8 cellular contexts compared by ENCODE assay signal in the genomic region with DNA sequence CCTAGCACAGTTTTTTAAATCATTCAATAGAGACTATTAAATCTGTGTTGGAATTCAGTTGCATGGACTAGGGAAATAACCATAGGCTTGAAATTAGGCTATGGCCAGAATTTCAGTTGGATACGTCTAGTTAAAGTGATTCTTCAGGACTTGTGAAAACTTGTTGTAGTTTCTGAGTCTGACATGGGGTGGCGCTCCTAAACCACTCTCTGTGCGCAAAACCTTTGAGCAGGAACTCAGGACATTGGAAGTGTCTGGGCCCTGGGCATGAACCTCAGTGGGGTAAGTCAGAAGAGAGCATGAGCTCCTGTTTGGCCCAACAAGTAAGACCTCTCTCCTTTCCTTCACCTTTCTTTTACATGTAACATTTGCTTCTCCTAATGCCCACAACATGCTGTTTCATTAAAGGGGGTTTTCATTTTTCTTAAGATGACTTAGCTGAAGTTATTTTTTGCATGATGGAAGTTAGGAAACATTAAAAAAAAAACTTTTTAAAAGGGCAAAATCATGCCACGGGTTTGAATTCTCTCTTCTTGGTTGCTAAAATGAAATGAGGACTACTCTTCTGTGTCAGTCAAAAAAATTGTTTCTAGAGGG. TPM values are rescaled to one million over a fixed set of nuclear protein-coding genes. Genes with fewer than 3 reads are reported as not detected.
A peak's percentile ranks its signal among the peaks of the same experiment; 100 is the strongest.
DNase-seq lines count a peak whose midpoint lies in the region; ATAC-seq and TF ChIP-seq lines count a peak whose summit lies in the region.

No MANE protein-coding gene starts in this region.

- H3K36me3 Mint-ChIP-seq in activated naive CD4-positive, alpha-beta T cell treated with anti-CD3 and anti-CD28 coated beads, Interleukin-2, amount 10 ng/mL, durations not matched to agents 7 days and 5 days, result no peaks in the 10 kb centered on the region

- H3K4me1 ChIP-seq in fibroblast of lung (ENCODE audit: control insufficient read depth, extremely low read depth, insufficient read depth, low read length) (no peaks in the 10 kb centered on the region), neuronal stem cell (ENCODE audit: control insufficient read depth in 2 of 2, insufficient read depth in 1 of 2, low read depth in 1 of 2, low read length in 2 of 2) (no peaks in the 10 kb centered on the region)

- no peaks in the 10 kb centered on the region for H3K79me2 ChIP-seq in fibroblast of lung (ENCODE audit: control insufficient read depth, insufficient read depth, low read length)

- H3K4me3 ChIP-seq in fibroblast of lung (replicated peaks in 1 of 4; ENCODE audit: control extremely low read depth in 1 of 4, insufficient read depth in 1 of 4, low read depth in 3 of 4, low read length in 4 of 4), result no peak overlapping the region
- no peak overlapping the region for H3K4me3 ChIP-seq in neuronal stem cell (ENCODE audit: low read length in 2 of 2)

- H2AK5ac ChIP-seq in neuronal stem cell (ENCODE audit: low read depth, low read length), result no peak overlapping the region

- H3K36me3 ChIP-seq in fibroblast of lung (ENCODE audit: control insufficient read depth, insufficient read depth, low read length) (no peaks in the 10 kb centered on the region), neuronal stem cell (replicated peaks in 1 of 2; ENCODE audit: control insufficient read depth in 2 of 2, insufficient read depth in 2 of 2, low read length in 2 of 2) (no peaks in the 10 kb centered on the region)

- no peak overlapping the region for H2BK5ac ChIP-seq in neuronal stem cell (ENCODE audit: low read length)

- CTCF ChIA-PET in activated naive CD4-positive, alpha-beta T cell treated with anti-CD3 and anti-CD28 coated beads, Interleukin-2, amount 10 ng/mL, durations not matched to agents 7 days and 5 days (lab: Charles Lee), result interaction anchor here (0.8 to 1.5 kb wide), 3 partner anchors 30 to 438 kb away, joined by 3 to 12 read pairs (median 3); no protein-coding TSS in a partner anchor

- peak; percentile 54 for DNase-seq in activated naive CD4-positive, alpha-beta T cell treated with anti-CD3 and anti-CD28 coated beads, Interleukin-2, amount 10 ng/mL, durations not matched to agents 7 days and 5 days
- DNase-seq in activated naive CD4-positive, alpha-beta T cell (lab: John Stamatoyannopoulos, UW), result no peak
- peak; percentile 80 for DNase-seq in NAMALWA (ENCODE audit: low spot score)
- peak; percentile 74 to 86 for DNase-seq in fibroblast of lung (ENCODE audit: low read depth in 2 of 2)
- DNase-seq in neuronal stem cell (ENCODE audit: low spot score), result peak; percentile 72
- no peak for DNase-seq in cerebellar nuclear complex (lab: John Stamatoyannopoulos, UW)

- no peaks in the 10 kb centered on the region for H4K20me1 ChIP-seq in fibroblast of lung (ENCODE audit: control insufficient read depth, extremely low read depth, insufficient read depth, low read length)

- no peaks in the 10 kb centered on the region for H3K79me1 ChIP-seq in neuronal stem cell (ENCODE audit: low read depth, low read length)

- H3K9me3 ChIP-seq in fibroblast of lung (ENCODE audit: control insufficient read depth, insufficient read depth, low read depth, low read length) (no peaks in the 10 kb centered on the region), neuronal stem cell (replicated peaks in 1 of 2; ENCODE audit: control insufficient read depth in 2 of 2, insufficient read depth in 1 of 2, low read depth in 1 of 2, low read length in 2 of 2) (no peaks in the 10 kb centered on the region)

- ATAC-seq in SK-N-SH treated with all-trans-retinoic acid at 6 μM for 48 hours (peak; percentile 87), GM18873 (IDR thresholded peaks at IDR 0.05; ENCODE audit: low FRiP score, unreplicated experiment) (no peak)

- H3K4me2 ChIP-seq in fibroblast of lung (ENCODE audit: extremely low read depth, insufficient read depth, low read length) (no peak overlapping the region), neuronal stem cell (ENCODE audit: insufficient read depth, low read length, poor library complexity, severe bottlenecking) (no peak overlapping the region)

- H3K27me3 Mint-ChIP-seq in activated naive CD4-positive, alpha-beta T cell treated with anti-CD3 and anti-CD28 coated beads, Interleukin-2, amount 10 ng/mL, durations not matched to agents 7 days and 5 days, result peaks cover 18% of the 10 kb centered on the region

- no peak overlapping the region for H3K9ac ChIP-seq in fibroblast of lung (ENCODE audit: insufficient read depth, low read length)
- H3K9ac ChIP-seq in neuronal stem cell (ENCODE audit: low read depth, low read length, poor library complexity), result no peak overlapping the region

- H4K91ac ChIP-seq in neuronal stem cell (ENCODE audit: low read depth, low read length, poor library complexity), result no peak overlapping the region

- no peak overlapping the region for H3K18ac ChIP-seq in neuronal stem cell (ENCODE audit: low read length)

- H4K8ac ChIP-seq in neuronal stem cell (ENCODE audit: low read depth, low read length), result no peak overlapping the region

- no peak overlapping the region for H3K4ac ChIP-seq in neuronal stem cell (ENCODE audit: low read length)

- H2AFZ ChIP-seq in fibroblast of lung (ENCODE audit: low read length), result peak overlapping the region; percentile 47
- no peak overlapping the region for H2AFZ ChIP-seq in neuronal stem cell (ENCODE audit: low read length)

- H3K27ac Mint-ChIP-seq in activated naive CD4-positive, alpha-beta T cell treated with anti-CD3 and anti-CD28 coated beads, Interleukin-2, amount 10 ng/mL, durations not matched to agents 7 days and 5 days, result no peak overlapping the region

- no peak overlapping the region for H2BK12ac ChIP-seq in neuronal stem cell (ENCODE audit: low read length)

- no peak overlapping the region for H3K4me3 Mint-ChIP-seq in activated naive CD4-positive, alpha-beta T cell treated with anti-CD3 and anti-CD28 coated beads, Interleukin-2, amount 10 ng/mL, durations not matched to agents 7 days and 5 days

- no CpG with 5 or more reads among the region's 4 CpGs for WGBS in neuronal stem cell (ENCODE audit: extremely low coverage in 2 of 2, insufficient read length in 2 of 2, insufficient replicate concordance in 1 of 2), 2 donors

- H2BK120ac ChIP-seq in neuronal stem cell (ENCODE audit: low read depth, low read length), result no peak overlapping the region

- no peak overlapping the region for H3K14ac ChIP-seq in neuronal stem cell (ENCODE audit: low read length)

- H3K4me1 Mint-ChIP-seq in activated naive CD4-positive, alpha-beta T cell treated with anti-CD3 and anti-CD28 coated beads, Interleukin-2, amount 10 ng/mL, durations not matched to agents 7 days and 5 days, result no peaks in the 10 kb centered on the region

- no peaks in the 10 kb centered on the region for H3K9me3 Mint-ChIP-seq in activated naive CD4-positive, alpha-beta T cell treated with anti-CD3 and anti-CD28 coated beads, Interleukin-2, amount 10 ng/mL, durations not matched to agents 7 days and 5 days

- no peaks in the 10 kb centered on the region for H3K27me3 ChIP-seq in fibroblast of lung (ENCODE audit: control insufficient read depth, insufficient read depth, low read length)
- peaks cover 0 to 4% (median 0%) of the 10 kb centered on the region in 3 experiments for H3K27me3 ChIP-seq in neuronal stem cell (ENCODE audit: control insufficient read depth in 3 of 3, insufficient read depth in 3 of 3, low read depth in 1 of 3, low read length in 3 of 3)

- no peak overlapping the region for H3K23ac ChIP-seq in neuronal stem cell (ENCODE audit: low read depth, low read length, poor library complexity)

- peak; percentile 82 to 89 for TF ChIP-seq CTCF in fibroblast of lung (conservative IDR thresholded peaks at IDR 0.05 in 1 of 2, IDR thresholded peaks at IDR 0.05 in 1 of 2; ENCODE audit: low read depth in 1 of 2, low read length in 2 of 2)

- H3K27ac ChIP-seq in fibroblast of lung (ENCODE audit: insufficient read depth, low read length) (no peak overlapping the region), neuronal stem cell (replicated peaks; ENCODE audit: low read length) (no peak overlapping the region)

- H2BK15ac ChIP-seq in neuronal stem cell (ENCODE audit: low read length), result no peak overlapping the region

TF ChIP-seq in SK-N-SH treated with all-trans-retinoic acid at 6 μM for 48 hours, 23 proteins besides CTCF, POLR2A, EP300 and RAD21:
- TF ChIP-seq GLIS3 (CRISPR knock-in tag; IDR thresholded peaks at IDR 0.05) (no peak), ZC3H10 (CRISPR knock-in tag; IDR thresholded peaks at IDR 0.05) (0 out of 2 replicates have a peak, but pooled peaks have one; percentile 5), ISL1 (CRISPR knock-in tag; IDR thresholded peaks at IDR 0.05) (no peak), ZFP30 (CRISPR knock-in tag; IDR thresholded peaks at IDR 0.05) (no peak), CSDC2 (CRISPR knock-in tag; IDR thresholded peaks at IDR 0.05) (peak; percentile 78; the same call in 1 of the 2 replicates), ZNF70 (CRISPR knock-in tag; IDR thresholded peaks at IDR 0.05) (no peak), RARB (CRISPR knock-in tag; IDR thresholded peaks at IDR 0.05) (no peak)

RNA-seq across cellular contexts. Expression of a gene that starts 17.1 kb away (rescaled TPM):
- not detected in 2 replicates for total RNA-seq in fibroblast of lung
- polyA plus RNA-seq in fibroblast of lung, result 0.16 and 0.36 TPM in 2 replicates
- 0.42 TPM in 1 of 2 replicates, not detected in the other for polyA plus RNA-seq in fibroblast of lung (2012)
- polyA minus RNA-seq in fibroblast of lung (ENCODE audit: low replicate concordance), result not detected in 2 replicates
- not detected for polyA plus RNA-seq in neuronal stem cell (2013, experiment 1 of 2)
- not detected for polyA plus RNA-seq in neuronal stem cell (2013, experiment 2 of 2)

Comparison
In these comparisons a context has a peak if more than half of its experiments do, and no peak if none do; other contexts are left out.
1. DNase-seq: peak in activated naive CD4-positive, alpha-beta T cell treated with anti-CD3 and anti-CD28 coated beads, Interleukin-2, amount 10 ng/mL, durations not matched to agents 7 days and 5 days (single experiment), NAMALWA (single experiment), fibroblast of lung (2 of 2) and neuronal stem cell (single experiment); none in activated naive CD4-positive, alpha-beta T cell (0 of 4) and cerebellar nuclear complex (0 of 2).